8 cellular contexts compared by ENCODE assay signal in the genomic region with DNA sequence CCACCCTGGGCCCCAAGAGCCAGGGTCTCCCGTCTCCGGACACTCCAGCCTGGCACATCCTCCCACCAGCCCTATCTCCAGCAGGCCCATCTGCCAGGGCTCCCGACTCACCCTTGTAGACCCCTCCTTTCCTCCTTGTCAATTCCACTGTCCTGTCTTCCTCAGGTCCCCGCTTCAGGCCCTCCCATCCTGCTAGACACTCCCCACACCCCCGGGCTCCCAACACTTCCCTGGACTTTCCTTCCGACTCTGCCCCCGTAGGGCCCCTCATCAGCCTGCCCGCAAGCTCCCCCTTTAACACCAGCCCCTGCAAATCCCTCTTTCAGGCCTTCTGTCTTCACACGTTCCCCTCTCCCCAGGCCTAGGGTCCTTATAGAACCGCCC. TPM values are rescaled to one million over a fixed set of nuclear protein-coding genes. Genes with fewer than 3 reads are reported as not detected.
A peak's percentile ranks its signal among the peaks of the same experiment; 100 is the strongest.
DNase-seq lines count a peak whose midpoint lies in the region; ATAC-seq, FAIRE-seq and TF ChIP-seq lines count a peak whose summit lies in the region.
"Had no signal": no experiment of that assay in that cellular context is flagged by ENCODE, and none has a peak within 500 bp of the region (broad histone marks: within the 10 kb centered on the region; RNA-seq: fewer than 3 reads in every experiment).

No MANE protein-coding gene starts in this region.

- no peak overlapping the region for H3K4me3 ChIP-seq in CD8-positive, alpha-beta T cell (ENCODE audit: low read depth, low read length)
- H3K4me3 ChIP-seq in muscle layer of colon (ENCODE audit: low read depth in 1 of 2, low read length in 2 of 2) (peak overlapping the region in 1 of 2 donors; percentile 70), pancreas (peak overlapping the region in 1 of 4 donors; percentile 44)

- no peaks in the 10 kb centered on the region for H3K9me3 Mint-ChIP-seq in CD8-positive, alpha-beta T cell
- H3K9me3 Mint-ChIP-seq in activated CD8-positive, alpha-beta T cell treated with anti-CD3 and anti-CD28 coated beads, Interleukin-2, amount 10 ng/mL, durations not matched to agents 7 days and 5 days (ENCODE audit: insufficient read depth): no peaks in the 10 kb centered on the region

- no peak for FAIRE-seq in pancreas (lab: Jason Lieb, UNC)
- FAIRE-seq: GM18507 had no signal

- H3K4me1 ChIP-seq in CD8-positive, alpha-beta T cell (ENCODE audit: insufficient read depth, low read length): peaks cover 13% of the 10 kb centered on the region
- H3K4me1 ChIP-seq in muscle layer of colon (ENCODE audit: insufficient read depth, low read length) (peaks cover 9% of the 10 kb centered on the region), pancreas (no peaks in the 10 kb centered on the region)

- H3K27me3 Mint-ChIP-seq in CD8-positive, alpha-beta T cell (ENCODE audit: low read depth): no peaks in the 10 kb centered on the region
- H3K27me3 Mint-ChIP-seq in activated CD8-positive, alpha-beta T cell treated with anti-CD3 and anti-CD28 coated beads, Interleukin-2, amount 10 ng/mL, durations not matched to agents 7 days and 5 days (ENCODE audit: low read depth): no peaks in the 10 kb centered on the region

- ATAC-seq in CD8-positive, alpha-beta T cell: no peak
- ATAC-seq in activated CD8-positive, alpha-beta T cell treated with anti-CD3 and anti-CD28 coated beads, Interleukin-2, amount 10 ng/mL, durations not matched to agents 7 days and 5 days: no peak
- ATAC-seq in pancreas (no peak), GM21717 (IDR thresholded peaks at IDR 0.05; ENCODE audit: unreplicated experiment) (no peak)

- no peaks in the 10 kb centered on the region for H3K9me3 ChIP-seq in CD8-positive, alpha-beta T cell (ENCODE audit: low read length)
- no peaks in the 10 kb centered on the region for H3K9me3 ChIP-seq in muscle layer of colon (ENCODE audit: low read length)
- H3K9me3 ChIP-seq in pancreas: no peaks in the 10 kb centered on the region

- no peak for DNase-seq in CD8-positive, alpha-beta T cell
- no peak for DNase-seq in activated CD8-positive, alpha-beta T cell treated with anti-CD3 and anti-CD28 coated beads, Interleukin-2, amount 10 ng/mL, durations not matched to agents 7 days and 5 days
- no peak for DNase-seq in pancreas
- no peak for DNase-seq in stimulated activated naive CD4-positive, alpha-beta T cell (lab: John Stamatoyannopoulos, UW)

- no peak overlapping the region for H3K27ac ChIP-seq in CD8-positive, alpha-beta T cell (ENCODE audit: low read depth, low read length)
- H3K27ac ChIP-seq in muscle layer of colon (ENCODE audit: low read depth, low read length) (no peak overlapping the region), pancreas (no peak overlapping the region)
- H3K27ac ChIP-seq: KMS-11 had no signal

- peak overlapping the region; percentile 11 for H3K9ac ChIP-seq in muscle layer of colon (ENCODE audit: low read length)
- H3K9ac ChIP-seq: KMS-11 had no signal

- H3K4me3 Mint-ChIP-seq in CD8-positive, alpha-beta T cell: peak overlapping the region; percentile 79
- H3K4me3 Mint-ChIP-seq in activated CD8-positive, alpha-beta T cell treated with anti-CD3 and anti-CD28 coated beads, Interleukin-2, amount 10 ng/mL, durations not matched to agents 7 days and 5 days: peak overlapping the region; percentile 84

- no peak for TF ChIP-seq CTCF in CD8-positive, alpha-beta T cell (IDR thresholded peaks at IDR 0.05)
- no peak for TF ChIP-seq CTCF in pancreas (IDR thresholded peaks at IDR 0.05)

- no peaks in the 10 kb centered on the region for H3K27me3 ChIP-seq in CD8-positive, alpha-beta T cell (ENCODE audit: insufficient read depth, low read length)
- peaks cover 0 to 7% of the 10 kb centered on the region in 2 donors for H3K27me3 ChIP-seq in muscle layer of colon (ENCODE audit: control insufficient read depth in 1 of 2, insufficient read depth in 2 of 2, low read length in 2 of 2)
- no peaks in the 10 kb centered on the region for H3K27me3 ChIP-seq in pancreas

- intact Hi-C loops in CD8-positive, alpha-beta T cell (cut with DNase I, micrococcal nuclease): loop anchor here in 1 of 2 experiments (10.0 kb wide), 1 partner anchor 178 kb away; the partner anchor contains the start of genes PQBP1 and TIMM17B
- intact Hi-C loops in pancreas (cut with DNase I): no loop called here

- no peaks in the 10 kb centered on the region for H3K36me3 ChIP-seq in CD8-positive, alpha-beta T cell (ENCODE audit: insufficient read depth, low read length)
- H3K36me3 ChIP-seq in muscle layer of colon (ENCODE audit: insufficient read depth, low read length) (peaks cover 20% of the 10 kb centered on the region), pancreas (no peaks in the 10 kb centered on the region)

- H3K27ac Mint-ChIP-seq in CD8-positive, alpha-beta T cell: peak overlapping the region; percentile 91
- peak overlapping the region; percentile 87 for H3K27ac Mint-ChIP-seq in activated CD8-positive, alpha-beta T cell treated with anti-CD3 and anti-CD28 coated beads, Interleukin-2, amount 10 ng/mL, durations not matched to agents 7 days and 5 days

- WGBS in pancreas, 2 donors: 52 to 59% methylated on average over 9 to 10 of the region's 10 CpGs

- POLR2A ChIA-PET in CD8-positive, alpha-beta T cell (lab: Charles Lee): no interaction called here
- POLR2A ChIA-PET in activated CD8-positive, alpha-beta T cell treated with anti-CD3 and anti-CD28 coated beads, Interleukin-2, amount 10 ng/mL, durations not matched to agents 7 days and 5 days (lab: Charles Lee): no interaction called here

- H3K36me3 Mint-ChIP-seq in CD8-positive, alpha-beta T cell: peaks cover 31% of the 10 kb centered on the region
- peaks cover 16% of the 10 kb centered on the region for H3K36me3 Mint-ChIP-seq in activated CD8-positive, alpha-beta T cell treated with anti-CD3 and anti-CD28 coated beads, Interleukin-2, amount 10 ng/mL, durations not matched to agents 7 days and 5 days (ENCODE audit: low read depth)

- H3K4me1 Mint-ChIP-seq in CD8-positive, alpha-beta T cell (ENCODE audit: low read depth): peaks cover 13% of the 10 kb centered on the region
- H3K4me1 Mint-ChIP-seq in activated CD8-positive, alpha-beta T cell treated with anti-CD3 and anti-CD28 coated beads, Interleukin-2, amount 10 ng/mL, durations not matched to agents 7 days and 5 days (ENCODE audit: low read depth): peaks cover 26% of the 10 kb centered on the region

- CTCF ChIA-PET in CD8-positive, alpha-beta T cell (lab: Charles Lee): no interaction called here
- CTCF ChIA-PET in activated CD8-positive, alpha-beta T cell treated with anti-CD3 and anti-CD28 coated beads, Interleukin-2, amount 10 ng/mL, durations not matched to agents 7 days and 5 days (lab: Charles Lee): no interaction called here

RNA-seq across cellular contexts. Expression of gene PRAF2, which starts 1.1 kb away (rescaled TPM):
- total RNA-seq in CD8-positive, alpha-beta T cell: 10 to 100 TPM; 16.7 to 17.5 TPM
- 10 to 100 TPM; 19.7 to 22.6 TPM for total RNA-seq in activated CD8-positive, alpha-beta T cell treated with anti-CD3 and anti-CD28 coated beads, Interleukin-2, amount 10 ng/mL, durations not matched to agents 7 days and 5 days
- 1 to 10 TPM; 1.3 to 8.8 (median 3.9) TPM for total RNA-seq in pancreas
- 10 to 100 TPM; 11.3 to 15.8 TPM for polyA plus RNA-seq in pancreas

RNA-seq across cellular contexts. Expression of gene WDR45, which starts 7.0 kb away (rescaled TPM):
- total RNA-seq in CD8-positive, alpha-beta T cell: 10 to 100 TPM; 54.4 to 58.2 TPM
- total RNA-seq in activated CD8-positive, alpha-beta T cell treated with anti-CD3 and anti-CD28 coated beads, Interleukin-2, amount 10 ng/mL, durations not matched to agents 7 days and 5 days: 10 to 100 TPM; 29.1 to 29.4 TPM
- 10 to 100 TPM; 34.9 to 48.5 (median 45.6) TPM for total RNA-seq in pancreas
- 100 to 1,000 TPM in 1 of 2 donors, 10 to 100 TPM in 1; 98.1 to 121 TPM for polyA plus RNA-seq in pancreas

RNA-seq across cellular contexts. Expression of gene CCDC120, which starts 13.9 kb away (rescaled TPM):
- 10 to 100 TPM; 13.0 to 18.0 TPM for total RNA-seq in CD8-positive, alpha-beta T cell
- total RNA-seq in activated CD8-positive, alpha-beta T cell treated with anti-CD3 and anti-CD28 coated beads, Interleukin-2, amount 10 ng/mL, durations not matched to agents 7 days and 5 days: 1 to 10 TPM; 5.0 to 5.4 TPM
- total RNA-seq in pancreas: 10 to 100 TPM in 1 of 6 donors, 1 to 10 TPM in 5; 4.5 to 10.6 (median 6.8) TPM
- polyA plus RNA-seq in pancreas: 1 to 10 TPM; 7.3 to 8.2 TPM

RNA-seq across cellular contexts. Expression of gene TFE3, which starts 29.5 kb away (rescaled TPM):
- total RNA-seq in CD8-positive, alpha-beta T cell: 10 to 100 TPM; 35.7 to 39.7 TPM
- 10 to 100 TPM; 17.6 to 18.2 TPM for total RNA-seq in activated CD8-positive, alpha-beta T cell treated with anti-CD3 and anti-CD28 coated beads, Interleukin-2, amount 10 ng/mL, durations not matched to agents 7 days and 5 days
- 10 to 100 TPM in 3 of 6 donors, 1 to 10 TPM in 3; 8.5 to 18.8 (median 11.0) TPM for total RNA-seq in pancreas
- polyA plus RNA-seq in pancreas: 10 to 100 TPM; 20.1 to 20.6 TPM

RNA-seq across cellular contexts. Expression of gene GPKOW, which starts 50.8 kb away (rescaled TPM):
- 10 to 100 TPM; 10.9 to 12.6 TPM for total RNA-seq in CD8-positive, alpha-beta T cell
- total RNA-seq in activated CD8-positive, alpha-beta T cell treated with anti-CD3 and anti-CD28 coated beads, Interleukin-2, amount 10 ng/mL, durations not matched to agents 7 days and 5 days: 10 to 100 TPM; 26.1 to 26.2 TPM
- total RNA-seq in pancreas: 10 to 100 TPM in 1 of 6 donors, 1 to 10 TPM in 5; 5.4 to 11.5 (median 7.7) TPM
- 10 to 100 TPM in 1 of 2 donors, 1 to 10 TPM in 1; 5.1 to 10.5 TPM for polyA plus RNA-seq in pancreas
